15 cellular contexts compared by ENCODE assay signal in the genomic region with DNA sequence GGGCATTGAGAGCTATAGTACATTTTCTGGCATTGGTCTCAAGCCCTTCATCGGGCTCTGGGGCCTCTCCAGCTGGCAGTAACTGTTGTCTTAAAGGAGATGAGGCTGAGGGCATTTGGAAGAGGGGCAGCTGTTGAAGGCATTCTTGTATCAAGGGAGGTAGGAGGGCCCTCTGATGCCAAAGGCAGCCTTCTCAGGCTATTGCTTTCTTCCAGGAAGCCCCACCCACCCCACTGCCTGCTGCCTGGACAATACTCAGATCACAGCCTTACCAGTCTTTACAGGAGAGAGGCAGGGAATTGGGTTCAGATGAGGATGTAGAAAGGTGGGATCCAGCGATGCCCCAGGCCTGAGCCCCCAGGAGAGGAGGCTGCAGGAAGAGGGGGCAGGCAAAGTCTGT.
"Had no signal": no experiment of that assay in that cellular context is flagged by ENCODE, and none has a peak within 500 bp of the region (broad histone marks: within the 10 kb centered on the region; RNA-seq: fewer than 3 reads in every experiment).

No MANE protein-coding gene starts in this region.

- H3K9me3 ChIP-seq: gastroesophageal sphincter, psoas muscle, right lobe of liver, SK-N-SH had no signal

- H3K36me3 Mint-ChIP-seq: naive thymus-derived CD8-positive, alpha-beta T cell; T-cell had no signal

- H3K9ac ChIP-seq: SK-N-SH had no signal

- H3K36me3 ChIP-seq: cardiac muscle cell, right lobe of liver had no signal

- H3K9me3 Mint-ChIP-seq: naive thymus-derived CD8-positive, alpha-beta T cell; T-cell had no signal

- ATAC-seq: gastroesophageal sphincter; naive thymus-derived CD8-positive, alpha-beta T cell; psoas muscle; right lobe of liver; T-cell had no signal

- H3K27ac ChIP-seq: cardiac muscle cell, gastroesophageal sphincter, psoas muscle, right lobe of liver, VCaP had no signal

- H3K4me2 ChIP-seq: SK-N-SH had no signal

- DNase-seq: activated CD4-positive, alpha-beta T cell treated with anti-CD3 and anti-CD28 coated beads, Interleukin-2, amount 50 U/mL, for 48 hours; activated naive CD4-positive, alpha-beta T cell treated with Interleukin-2 at 50 U/mL for 16 hours; midbrain; naive thymus-derived CD8-positive, alpha-beta T cell; psoas muscle; SK-N-SH; stimulated activated CD4-positive, alpha-beta T cell treated with anti-CD3 and anti-CD28 coated beads, Interleukin-12 subunit alpha, Interleukin-12 subunit beta, amount 100 ng/mL, for 4 hours; stimulated activated CD4-positive, alpha-beta T cell treated with anti-CD3 and anti-CD28 coated beads, Interleukin-2, amount 100 ng/mL, for 24 hours; T-cell; T1000 had no signal

- H3K27me3 ChIP-seq: right lobe of liver had no signal

- H3K4me3 ChIP-seq: cardiac muscle cell, gastroesophageal sphincter, lung, psoas muscle, right lobe of liver had no signal

- H3K9me2 ChIP-seq: SK-N-SH had no signal
